In genomic region chr16:50326835-50327465, GRCh38 we compare ENCODE assay signal across 8 cellular contexts.
DNase-seq lines count a peak whose midpoint lies in the region; ATAC-seq and TF ChIP-seq lines count a peak whose summit lies in the region.

No MANE protein-coding gene starts in this region.

- peak; percentile 74 for TF ChIP-seq CTCF in GM13977 (IDR thresholded peaks at IDR 0.05; ENCODE audit: extremely low read depth, insufficient read depth, missing control alignments)

- DNase-seq in GM13977 (ENCODE audit: low spot score) = peak; percentile 34
- DNase-seq in SW480 (ENCODE audit: low spot score) = peak; percentile 26
- peak; percentile 65 for DNase-seq in amniotic epithelial cell (ENCODE audit: low read depth)
- DNase-seq in left kidney (ENCODE audit: low read depth, low spot score) = peak; percentile 79
- peak; percentile 22 for DNase-seq in stimulated activated CD8-positive, alpha-beta memory T cell treated with anti-CD3 and anti-CD28 coated beads, Interleukin-7, amount 100 ng/mL, for 24 hours (ENCODE audit: low read depth)
- no peak for DNase-seq in NCI-H2029 treated with DMSO at 0.1 percent for 48 hours (lab: John Stamatoyannopoulos, UW)
- DNase-seq in NK-92 (lab: John Stamatoyannopoulos, UW; ENCODE audit: unreplicated experiment) = no peak

- in situ Hi-C loops in GM13977 (cut with MboI; ENCODE audit: low pct_unique_long_range_greater_than_20kb, low sequenced_read_pairs, unreplicated experiment) = no loop called here

- ATAC-seq in HG02571 (IDR thresholded peaks at IDR 0.05; ENCODE audit: unreplicated experiment) = peak; percentile 66

Comparison
In these comparisons a context has a peak if more than half of its experiments do, and no peak if none do; other contexts are left out.
1. DNase-seq: peak in GM13977 (single experiment), SW480 (single experiment), amniotic epithelial cell (single experiment), left kidney (single experiment) and stimulated activated CD8-positive, alpha-beta memory T cell treated with anti-CD3 and anti-CD28 coated beads, Interleukin-7, amount 100 ng/mL, for 24 hours (single experiment); none in NCI-H2029 treated with DMSO at 0.1 percent for 48 hours (single experiment) and NK-92 (single experiment).